Comparison of ENCODE assay signal across 8 cellular contexts in genomic region chr20:19692685-19693119, GRCh38.
A peak's percentile ranks its signal among the peaks of the same experiment; 100 is the strongest.
DNase-seq lines count a peak whose midpoint lies in the region; ATAC-seq lines count a peak whose summit lies in the region.

No MANE protein-coding gene starts in this region.

- H3K4me1 Mint-ChIP-seq in activated CD8-positive, alpha-beta memory T cell treated with anti-CD3 and anti-CD28 coated beads, Interleukin-2, amount 10 ng/mL, durations not matched to agents 7 days and 5 days = no peaks in the 10 kb centered on the region
- peaks cover 7 to 13% (median 9%) of the 10 kb centered on the region in 3 donors for H3K4me1 Mint-ChIP-seq in naive B cell
- H3K4me1 Mint-ChIP-seq in stimulated activated naive CD8-positive, alpha-beta T cell treated with anti-CD3 and anti-CD28 coated beads, Interleukin-15, amount 100 ng/mL, for 72 hours = peaks cover 11% of the 10 kb centered on the region

- CTCF ChIA-PET in activated CD8-positive, alpha-beta memory T cell treated with anti-CD3 and anti-CD28 coated beads, Interleukin-2, amount 10 ng/mL, durations not matched to agents 7 days and 5 days (lab: Charles Lee) = interaction anchor here (1.5 kb wide), 1 partner anchor 90 kb away, joined by 3 read pairs; no protein-coding TSS in a partner anchor

- peaks cover 19% of the 10 kb centered on the region for H3K27me3 Mint-ChIP-seq in activated CD8-positive, alpha-beta memory T cell treated with anti-CD3 and anti-CD28 coated beads, Interleukin-2, amount 10 ng/mL, durations not matched to agents 7 days and 5 days
- peaks cover 15 to 27% (median 17%) of the 10 kb centered on the region in 3 donors for H3K27me3 Mint-ChIP-seq in naive B cell
- H3K27me3 Mint-ChIP-seq in stimulated activated naive CD8-positive, alpha-beta T cell treated with anti-CD3 and anti-CD28 coated beads, Interleukin-15, amount 100 ng/mL, for 72 hours = peaks cover 26% of the 10 kb centered on the region

- ATAC-seq in activated CD8-positive, alpha-beta memory T cell treated with anti-CD3 and anti-CD28 coated beads, Interleukin-2, amount 10 ng/mL, durations not matched to agents 7 days and 5 days = no peak
- peak; percentile 40 for ATAC-seq in esophagus mucosa
- ATAC-seq in naive B cell (ENCODE audit: low read depth in 2 of 2) = peak in 1 of 2 donors; percentile 47
- ATAC-seq in stimulated activated naive CD8-positive, alpha-beta T cell treated with anti-CD3 and anti-CD28 coated beads, Interleukin-15, amount 100 ng/mL, for 72 hours = no peak
- no peak for ATAC-seq in HG03025 (IDR thresholded peaks at IDR 0.05; ENCODE audit: low FRiP score, unreplicated experiment)

- DNase-seq in NOMO-1 treated with DMSO at 0.1 percent for 48 hours (lab: John Stamatoyannopoulos, UW; ENCODE audit: unreplicated experiment) (peak; percentile 27), NOMO-1 treated with dmso at 0.1 percent for 144 hours (lab: John Stamatoyannopoulos, UW; ENCODE audit: unreplicated experiment) (no peak), NCI-H345 (lab: John Stamatoyannopoulos, UW) (peak; percentile 71), naive B cell (peak; percentile 32)
- peak; percentile 45 for DNase-seq in activated CD8-positive, alpha-beta memory T cell treated with anti-CD3 and anti-CD28 coated beads, Interleukin-2, amount 10 ng/mL, durations not matched to agents 7 days and 5 days
- peak; percentile 29 to 45 for DNase-seq in stimulated activated naive CD8-positive, alpha-beta T cell treated with anti-CD3 and anti-CD28 coated beads, Interleukin-15, amount 100 ng/mL, for 72 hours

- H3K27ac Mint-ChIP-seq in activated CD8-positive, alpha-beta memory T cell treated with anti-CD3 and anti-CD28 coated beads, Interleukin-2, amount 10 ng/mL, durations not matched to agents 7 days and 5 days = no peak overlapping the region
- peak overlapping the region in 2 of 6 donors; percentile 9 to 84 for H3K27ac Mint-ChIP-seq in naive B cell
- H3K27ac Mint-ChIP-seq in stimulated activated naive CD8-positive, alpha-beta T cell treated with anti-CD3 and anti-CD28 coated beads, Interleukin-15, amount 100 ng/mL, for 72 hours = no peak overlapping the region

- H3K9me3 Mint-ChIP-seq in activated CD8-positive, alpha-beta memory T cell treated with anti-CD3 and anti-CD28 coated beads, Interleukin-2, amount 10 ng/mL, durations not matched to agents 7 days and 5 days (ENCODE audit: low read depth) = no peaks in the 10 kb centered on the region
- no peaks in the 10 kb centered on the region for H3K9me3 Mint-ChIP-seq in naive B cell
- H3K9me3 Mint-ChIP-seq in stimulated activated naive CD8-positive, alpha-beta T cell treated with anti-CD3 and anti-CD28 coated beads, Interleukin-15, amount 100 ng/mL, for 72 hours = no peaks in the 10 kb centered on the region

- no peaks in the 10 kb centered on the region for H3K36me3 Mint-ChIP-seq in activated CD8-positive, alpha-beta memory T cell treated with anti-CD3 and anti-CD28 coated beads, Interleukin-2, amount 10 ng/mL, durations not matched to agents 7 days and 5 days
- H3K36me3 Mint-ChIP-seq in naive B cell = no peaks in the 10 kb centered on the region

- H3K4me3 Mint-ChIP-seq in activated CD8-positive, alpha-beta memory T cell treated with anti-CD3 and anti-CD28 coated beads, Interleukin-2, amount 10 ng/mL, durations not matched to agents 7 days and 5 days = no peak overlapping the region
- H3K4me3 Mint-ChIP-seq in naive B cell = peak overlapping the region in 5 of 8 donors; percentile 26 to 62 (median 39)
- H3K4me3 Mint-ChIP-seq in stimulated activated naive CD8-positive, alpha-beta T cell treated with anti-CD3 and anti-CD28 coated beads, Interleukin-15, amount 100 ng/mL, for 72 hours = no peak overlapping the region

Comparison
In these comparisons a context has a peak if more than half of its experiments do, and no peak if none do; other contexts are left out.
1. H3K4me3 Mint-ChIP-seq: peak in naive B cell (5 of 8); none in activated CD8-positive, alpha-beta memory T cell treated with anti-CD3 and anti-CD28 coated beads, Interleukin-2, amount 10 ng/mL, durations not matched to agents 7 days and 5 days (single experiment) and stimulated activated naive CD8-positive, alpha-beta T cell treated with anti-CD3 and anti-CD28 coated beads, Interleukin-15, amount 100 ng/mL, for 72 hours (0 of 2).